Comparison of ENCODE assay signal across 1 cellular context in the genomic region with DNA sequence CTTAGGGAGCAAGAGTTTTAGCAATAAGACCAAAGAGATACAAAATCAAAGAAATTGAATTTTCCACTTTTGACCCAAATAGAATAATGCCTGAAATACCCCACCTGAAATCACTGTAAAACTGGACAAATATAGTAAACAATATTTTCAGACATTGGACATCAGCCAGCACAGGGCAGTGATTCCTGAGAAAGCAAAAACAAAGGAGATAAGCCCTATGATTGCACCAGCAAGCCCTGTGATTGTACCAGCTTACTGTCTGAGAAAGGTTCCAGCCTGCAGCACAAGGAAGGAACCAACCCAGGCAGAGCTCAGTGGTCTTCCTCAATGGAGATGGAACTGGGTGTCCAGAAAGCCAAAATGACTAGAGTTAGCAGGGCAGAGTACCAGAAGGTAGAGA.
TF ChIP-seq lines count a peak whose summit lies in the region.

No MANE protein-coding gene starts in this region.

TF ChIP-seq in H1, 55 proteins besides CTCF, POLR2A, EP300 and RAD21:
- TF ChIP-seq CBX5 (IDR thresholded peaks at IDR 0.05; ENCODE audit: low read depth, low read length) (no peak), ZNF274 (IDR thresholded peaks at IDR 0.05; ENCODE audit: borderline replicate concordance, extremely low read depth, low read length) (no peak), SP2 (IDR thresholded peaks at IDR 0.05; ENCODE audit: low read length) (no peak), CREB1 (IDR thresholded peaks at IDR 0.05) (no peak), NANOG (IDR thresholded peaks at IDR 0.05; ENCODE audit: insufficient read depth, low read depth, low read length, poor library complexity, severe bottlenecking) (no peak), TAF1 (IDR thresholded peaks at IDR 0.05; ENCODE audit: low read depth, low read length) (no peak), HDAC6 (IDR thresholded peaks at IDR 0.05; ENCODE audit: low read depth, low read length) (no peak), CHD2 (IDR thresholded peaks at IDR 0.05; ENCODE audit: low read length) (no peak), MAFK (IDR thresholded peaks at IDR 0.05; ENCODE audit: low read depth, low read length) (no peak)
- TF ChIP-seq, protein P1, sequence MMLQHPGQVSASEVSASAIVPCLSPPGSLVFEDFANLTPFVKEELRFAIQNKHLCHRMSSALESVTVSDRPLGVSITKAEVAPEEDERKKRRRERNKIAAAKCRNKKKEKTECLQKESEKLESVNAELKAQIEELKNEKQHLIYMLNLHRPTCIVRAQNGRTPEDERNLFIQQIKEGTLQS (IDR thresholded peaks at IDR 0.05; ENCODE audit: insufficient read depth, low read depth, low read length), result no peak
